Comparison of ENCODE assay signal across 12 cellular contexts in the genomic region with DNA sequence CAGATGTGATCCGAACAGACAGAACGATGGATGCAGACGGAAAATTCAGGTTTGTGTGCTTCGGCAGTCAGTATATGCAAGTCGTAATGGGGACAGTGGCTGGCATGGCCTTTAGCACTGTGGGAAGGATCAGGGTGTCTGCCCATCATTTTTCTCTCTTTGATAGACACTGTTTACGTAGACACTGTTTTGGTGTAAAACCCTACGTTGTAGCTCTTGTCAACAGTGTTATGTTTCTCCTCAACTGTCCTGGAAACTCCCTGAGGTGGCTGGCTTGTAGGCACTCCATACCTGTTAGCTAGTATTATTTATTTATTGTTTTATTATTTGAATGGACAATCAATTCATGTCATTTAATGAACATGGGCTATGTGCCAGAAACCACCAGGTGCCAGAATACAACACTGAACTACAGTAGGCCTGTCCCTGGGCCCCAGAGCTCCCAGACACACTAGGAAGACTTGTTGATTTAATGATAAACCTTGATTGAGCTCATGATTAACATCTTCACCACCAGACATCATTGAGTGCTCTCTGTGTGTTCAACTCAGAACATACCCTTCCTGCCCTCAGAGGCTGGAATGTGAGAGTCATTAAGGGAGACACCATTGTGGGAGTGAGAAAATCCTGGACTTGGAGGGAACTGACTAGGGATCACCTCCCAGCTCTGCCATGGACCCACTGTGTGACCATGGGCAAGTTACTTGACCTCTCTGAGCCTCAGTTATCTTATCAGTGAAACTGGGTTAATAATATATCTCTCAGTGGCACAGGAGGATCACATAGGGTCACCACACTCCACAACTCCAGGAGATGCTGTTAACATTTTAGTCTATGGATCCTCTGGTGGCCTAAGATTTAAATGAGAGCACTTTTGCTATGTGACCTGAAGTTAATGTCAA. TPM values are rescaled to one million over a fixed set of nuclear protein-coding genes. Genes with fewer than 3 reads are reported as not detected.
DNase-seq lines count a peak whose midpoint lies in the region; ATAC-seq and TF ChIP-seq lines count a peak whose summit lies in the region.
"Had no signal": no experiment of that assay in that cellular context is flagged by ENCODE, and none has a peak within 500 bp of the region (broad histone marks: within the 10 kb centered on the region; RNA-seq: fewer than 3 reads in every experiment).

No MANE protein-coding gene starts in this region.

- peaks cover 97% of the 10 kb centered on the region for H3K4me1 ChIP-seq in CD4-positive, alpha-beta memory T cell (ENCODE audit: insufficient read depth, low read length)
- H3K4me1 ChIP-seq: neural progenitor cell had no signal

- no peaks in the 10 kb centered on the region for H3K27me3 ChIP-seq in CD4-positive, alpha-beta memory T cell (ENCODE audit: insufficient read depth, low read length)
- H3K27me3 ChIP-seq: neural progenitor cell, tibial artery had no signal

- DNase-seq in CD4-positive, alpha-beta memory T cell: peak in 1 of 5 donors; percentile 62
- no peak for DNase-seq in activated T-helper 1 cell treated with anti-CD3 and anti-CD28 coated beads, Interleukin-12 subunit alpha, Interleukin-12 subunit beta, Interleukin-2, Interleukin-4 antibody, amounts not matched to agents 30 ng/mL and 10 ng/mL and 1 ng/mL, durations not matched to agents 14 hours and 24 hours and 36 hours (ENCODE audit: low spot score)
- peak; percentile 20 for DNase-seq in natural killer cell
- DNase-seq in RWPE1 (ENCODE audit: low spot score): no peak
- no peak for DNase-seq in kidney glomerular epithelial cell (lab: John Stamatoyannopoulos, UW)
- no peak for DNase-seq in DMS79 treated with DMSO at 0.1 percent for 48 hours (lab: John Stamatoyannopoulos, UW)
- no peak for DNase-seq in hippocampal formation (lab: John Stamatoyannopoulos, UW)
- DNase-seq: OCI-M1 had no signal

- intact Hi-C loops in CD4-positive, alpha-beta memory T cell (cut with micrococcal nuclease): no loop called here
- intact Hi-C loops in activated T-helper 1 cell treated with anti-CD3 and anti-CD28 coated beads, Interleukin-12 subunit alpha, Interleukin-12 subunit beta, Interleukin-2, Interleukin-4 antibody, amounts not matched to agents 30 ng/mL and 10 ng/mL and 1 ng/mL, durations not matched to agents 14 hours and 24 hours and 36 hours (cut with micrococcal nuclease): no loop called here
- intact Hi-C loops in natural killer cell (cut with micrococcal nuclease): no loop called here

- CTCF ChIA-PET in CD4-positive, alpha-beta memory T cell (lab: Charles Lee; ENCODE audit: partially characterized antibody): interaction anchor here (0.9 to 7.1 kb wide), 15 partner anchors 8 to 85 kb away, joined by 3 to 86 read pairs (median 9); a partner anchor contains a TSS
- CTCF ChIA-PET in RWPE1 (lab: Yijun Ruan, JAX): interaction anchor here (0.6 to 0.8 kb wide), 2 partner anchors 60 to 76 kb away, joined by 3 to 5 read pairs; no protein-coding TSS in a partner anchor

- H3K9me3 ChIP-seq in CD4-positive, alpha-beta memory T cell (ENCODE audit: control insufficient read depth in 1 of 2, low read length in 2 of 2): no peaks in the 10 kb centered on the region
- H3K9me3 ChIP-seq in KOPT-K1 (ENCODE audit: insufficient read depth, low read length, poor library complexity, severe bottlenecking): no peaks in the 10 kb centered on the region
- H3K9me3 ChIP-seq: tibial artery had no signal

- H3K9me3 Mint-ChIP-seq in CD4-positive, alpha-beta memory T cell: peaks cover 0 to 5% (median 0%) of the 10 kb centered on the region in 8 donors
- no peaks in the 10 kb centered on the region for H3K9me3 Mint-ChIP-seq in activated T-helper 1 cell treated with anti-CD3 and anti-CD28 coated beads, Interleukin-12 subunit alpha, Interleukin-12 subunit beta, Interleukin-2, Interleukin-4 antibody, amounts not matched to agents 30 ng/mL and 10 ng/mL and 1 ng/mL, durations not matched to agents 14 hours and 24 hours and 36 hours
- H3K9me3 Mint-ChIP-seq in natural killer cell: no peaks in the 10 kb centered on the region

- H3K27me3 Mint-ChIP-seq in CD4-positive, alpha-beta memory T cell: peaks cover 0 to 5% of the 10 kb centered on the region in 2 donors
- no peaks in the 10 kb centered on the region for H3K27me3 Mint-ChIP-seq in activated T-helper 1 cell treated with anti-CD3 and anti-CD28 coated beads, Interleukin-12 subunit alpha, Interleukin-12 subunit beta, Interleukin-2, Interleukin-4 antibody, amounts not matched to agents 30 ng/mL and 10 ng/mL and 1 ng/mL, durations not matched to agents 14 hours and 24 hours and 36 hours (ENCODE audit: insufficient read depth)
- H3K27me3 Mint-ChIP-seq in natural killer cell (ENCODE audit: low read depth in 2 of 2): no peaks in the 10 kb centered on the region

- POLR2A ChIA-PET in CD4-positive, alpha-beta memory T cell (lab: Charles Lee; ENCODE audit: partially characterized antibody): interaction anchor here (1.3 to 35.0 kb wide), 11 partner anchors 2 to 60 kb away, joined by 4 to 1580 read pairs (median 8); a partner anchor contains a TSS
- POLR2A ChIA-PET in RWPE1 (lab: Yijun Ruan, JAX; ENCODE audit: low non-redundant PET): no interaction called here

- peak overlapping the region; percentile 94 to 97 (median 96) for H3K27ac Mint-ChIP-seq in CD4-positive, alpha-beta memory T cell
- H3K27ac Mint-ChIP-seq in activated T-helper 1 cell treated with anti-CD3 and anti-CD28 coated beads, Interleukin-12 subunit alpha, Interleukin-12 subunit beta, Interleukin-2, Interleukin-4 antibody, amounts not matched to agents 30 ng/mL and 10 ng/mL and 1 ng/mL, durations not matched to agents 14 hours and 24 hours and 36 hours: peak overlapping the region; percentile 76
- peak overlapping the region; percentile 97 to 100 for H3K27ac Mint-ChIP-seq in natural killer cell
- H3K27ac Mint-ChIP-seq: neural progenitor cell had no signal

- no peaks in the 10 kb centered on the region for H3K36me3 ChIP-seq in CD4-positive, alpha-beta memory T cell (ENCODE audit: insufficient read depth, low read length)
- H3K36me3 ChIP-seq in KOPT-K1 (ENCODE audit: insufficient read depth, low read length): peaks cover 43% of the 10 kb centered on the region
- H3K36me3 ChIP-seq: neural progenitor cell, tibial artery had no signal

- H3K4me3 Mint-ChIP-seq in CD4-positive, alpha-beta memory T cell: peak overlapping the region in 7 of 8 donors; percentile 50 to 79 (median 63)
- peak overlapping the region; percentile 41 for H3K4me3 Mint-ChIP-seq in activated T-helper 1 cell treated with anti-CD3 and anti-CD28 coated beads, Interleukin-12 subunit alpha, Interleukin-12 subunit beta, Interleukin-2, Interleukin-4 antibody, amounts not matched to agents 30 ng/mL and 10 ng/mL and 1 ng/mL, durations not matched to agents 14 hours and 24 hours and 36 hours
- peak overlapping the region; percentile 71 for H3K4me3 Mint-ChIP-seq in natural killer cell
- H3K4me3 Mint-ChIP-seq: neural progenitor cell had no signal

- peak overlapping the region; percentile 63 for H3K27ac ChIP-seq in CD4-positive, alpha-beta memory T cell (ENCODE audit: low read depth, low read length)
- H3K27ac ChIP-seq in KOPT-K1 (ENCODE audit: low read depth, low read length, poor library complexity, severe bottlenecking) (peak overlapping the region; percentile 99), RWPE1 (no peak overlapping the region)
- H3K27ac ChIP-seq: neural progenitor cell, tibial artery had no signal

- H3K4me3 ChIP-seq in CD4-positive, alpha-beta memory T cell (ENCODE audit: low read length in 2 of 2): no peak overlapping the region
- H3K4me3 ChIP-seq: neural progenitor cell, tibial artery had no signal

- peak in 2 of 3 donors; percentile 3 to 4 for ATAC-seq in natural killer cell
- ATAC-seq: esophagus mucosa had no signal

- peaks cover 10 to 54% of the 10 kb centered on the region in 2 donors for H3K36me3 Mint-ChIP-seq in CD4-positive, alpha-beta memory T cell
- peaks cover 23% of the 10 kb centered on the region for H3K36me3 Mint-ChIP-seq in activated T-helper 1 cell treated with anti-CD3 and anti-CD28 coated beads, Interleukin-12 subunit alpha, Interleukin-12 subunit beta, Interleukin-2, Interleukin-4 antibody, amounts not matched to agents 30 ng/mL and 10 ng/mL and 1 ng/mL, durations not matched to agents 14 hours and 24 hours and 36 hours (ENCODE audit: low read depth)
- no peaks in the 10 kb centered on the region for H3K36me3 Mint-ChIP-seq in natural killer cell
- H3K36me3 Mint-ChIP-seq: neural progenitor cell had no signal

- peaks cover 70 to 96% (median 81%) of the 10 kb centered on the region in 4 donors for H3K4me1 Mint-ChIP-seq in CD4-positive, alpha-beta memory T cell
- H3K4me1 Mint-ChIP-seq in activated T-helper 1 cell treated with anti-CD3 and anti-CD28 coated beads, Interleukin-12 subunit alpha, Interleukin-12 subunit beta, Interleukin-2, Interleukin-4 antibody, amounts not matched to agents 30 ng/mL and 10 ng/mL and 1 ng/mL, durations not matched to agents 14 hours and 24 hours and 36 hours (ENCODE audit: low read depth): peaks cover 87% of the 10 kb centered on the region
- peaks cover 91 to 93% of the 10 kb centered on the region in 2 donors for H3K4me1 Mint-ChIP-seq in natural killer cell

- TF ChIP-seq CTCF in natural killer cell (IDR thresholded peaks at IDR 0.05): no peak
- TF ChIP-seq CTCF in RWPE1 (conservative IDR thresholded peaks at IDR 0.05; ENCODE audit: low read depth): no peak

RNA-seq across cellular contexts. Expression of a gene that starts 19.3 kb away (rescaled TPM):
- 100 to 1,000 TPM; 192 to 202 TPM for total RNA-seq in CD4-positive, alpha-beta memory T cell
- 100 to 1,000 TPM; 192 to 237 TPM for polyA plus RNA-seq in CD4-positive, alpha-beta memory T cell
- total RNA-seq in activated T-helper 1 cell treated with anti-CD3 and anti-CD28 coated beads, Interleukin-12 subunit alpha, Interleukin-12 subunit beta, Interleukin-2, Interleukin-4 antibody, amounts not matched to agents 30 ng/mL and 10 ng/mL and 1 ng/mL, durations not matched to agents 14 hours and 24 hours and 36 hours: 190 and 198 TPM in 2 replicates
- total RNA-seq in natural killer cell: 1,000 to 10,000 TPM; 1,190 to 1,513 (median 1,282) TPM
